36 cellular contexts compared by ENCODE assay signal in genomic region chr4:57308301-57308700, GRCh38.
"Had no signal": no experiment of that assay in that cellular context is flagged by ENCODE, and none has a peak within 500 bp of the region (broad histone marks: within the 10 kb centered on the region; RNA-seq: fewer than 3 reads in every experiment).

No MANE protein-coding gene starts in this region.

- H3K4me3 ChIP-seq: MG63 had no signal

- H3K4me2 ChIP-seq: KMS-11 had no signal

- H3K9ac ChIP-seq: KMS-11 had no signal

- DNase-seq: Karpas-422, Kasumi-1, MG63, MM.1S, MV-4-11, NCI-H1048, NCI-H1092, NCI-H1092 treated with DMSO at 0.1 percent for 48 hours, NCI-H1105, NCI-H1105 treated with DMSO at 0.1 percent for 48 hours, NCI-H1417, NCI-H1417 treated with DMSO at 0.1 percent for 48 hours, NCI-H1436, NCI-H1436 treated with DMSO at 0.1 percent for 48 hours, NCI-H146, NCI-H1694, NCI-H1694 treated with DMSO at 0.1 percent for 48 hours, NCI-H187, NCI-H187 treated with DMSO at 0.1 percent for 48 hours, NCI-H1930, NCI-H2029, NCI-H2029 treated with DMSO at 0.1 percent for 48 hours, NCI-H2081, NCI-H2081 treated with DMSO at 0.1 percent for 48 hours, NCI-H2107, NCI-H2171, NCI-H2171 treated with DMSO at 0.1 percent for 48 hours, NCI-H2227 treated with DMSO at 0.1 percent for 48 hours, NCI-H226, NCI-H345, NCI-H446, NCI-H446 treated with DMSO at 0.1 percent for 48 hours, NCI-H510A, NCI-H510A treated with DMSO at 0.1 percent for 48 hours, NCI-H524 had no signal

- H3K27ac ChIP-seq: KMS-11 had no signal

- H3K36me3 ChIP-seq: MG63 had no signal

- H3K9me3 ChIP-seq: MG63 had no signal

- H3K27me3 ChIP-seq: MG63 had no signal
